ENCODE assay signal across 34 cellular contexts in the genomic region with DNA sequence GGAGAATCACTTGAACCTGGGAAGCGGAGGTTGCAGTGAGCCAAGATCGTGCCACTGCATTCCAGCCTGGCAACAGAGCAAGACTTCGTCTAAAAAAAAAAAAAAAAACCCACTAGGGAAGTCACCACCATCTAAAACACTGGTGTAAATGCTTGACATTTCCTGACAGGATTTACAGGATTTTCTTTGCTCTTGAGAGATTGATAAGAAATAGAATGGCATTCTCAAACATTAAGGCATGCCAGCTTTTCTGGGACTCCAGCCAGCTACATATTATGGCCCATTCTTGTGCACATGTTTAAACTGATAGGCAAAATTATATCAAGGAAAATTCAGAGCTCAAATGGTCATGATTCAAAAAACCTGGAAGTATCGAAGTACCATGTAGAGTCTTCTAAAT. TPM values are rescaled to one million over a fixed set of nuclear protein-coding genes. Genes with fewer than 3 reads are reported as not detected.
DNase-seq lines count a peak whose midpoint lies in the region; ATAC-seq, FAIRE-seq and TF ChIP-seq lines count a peak whose summit lies in the region.
"Had no signal": no experiment of that assay in that cellular context is flagged by ENCODE, and none has a peak within 500 bp of the region (broad histone marks: within the 10 kb centered on the region; RNA-seq: fewer than 3 reads in every experiment).

No MANE protein-coding gene starts in this region.

- H3K9me3 ChIP-seq in adipocyte (ENCODE audit: control insufficient read depth, low read length) = peaks cover 24% of the 10 kb centered on the region
- no peaks in the 10 kb centered on the region for H3K9me3 ChIP-seq in prostate gland
- H3K9me3 ChIP-seq in small intestine (ENCODE audit: control insufficient read depth, low read depth) = no peaks in the 10 kb centered on the region
- H3K9me3 ChIP-seq: thyroid gland had no signal

- H3K4me1 ChIP-seq in adipocyte (ENCODE audit: control insufficient read depth, insufficient read depth, low read length) (no peaks in the 10 kb centered on the region), prostate gland (replicated peaks) (peaks cover 4% of the 10 kb centered on the region), small intestine (ENCODE audit: control insufficient read depth in 2 of 2, insufficient read depth in 1 of 2, low read depth in 1 of 2, low read length in 1 of 2) (no peaks in the 10 kb centered on the region)
- H3K4me1 ChIP-seq: BLaER1, heart right ventricle, Peyer's patch, thyroid gland had no signal

- no peak for ATAC-seq in HG03097 (IDR thresholded peaks at IDR 0.05; ENCODE audit: low FRiP score, unreplicated experiment)
- ATAC-seq: heart right ventricle; right cardiac atrium; stimulated activated naive CD8-positive, alpha-beta T cell treated with anti-CD3 and anti-CD28 coated beads, Interleukin-15, amount 100 ng/mL, for 72 hours had no signal

- FAIRE-seq in small intestine (lab: Jason Lieb, UNC) = no peak
- FAIRE-seq: colon, H54 had no signal

- H3K27ac ChIP-seq in prostate gland = no peak overlapping the region
- no peak overlapping the region for H3K27ac ChIP-seq in small intestine (ENCODE audit: low read depth in 1 of 2, low read length in 1 of 2)
- H3K27ac ChIP-seq: BLaER1, cardiac muscle cell, heart right ventricle, Peyer's patch, thyroid gland had no signal

- TF ChIP-seq CTCF in fibroblast of the aortic adventitia (IDR thresholded peaks at IDR 0.05; ENCODE audit: insufficient read depth, low read length) (no peak), prostate gland (IDR thresholded peaks at IDR 0.05) (no peak)

- intact Hi-C loops in prostate gland (cut with DNase I) = no loop called here

- no peak for TF ChIP-seq POLR2A in prostate gland (IDR thresholded peaks at IDR 0.05)

- no peak overlapping the region for H3K9ac ChIP-seq in adipocyte (ENCODE audit: low read length)
- H3K9ac ChIP-seq: BLaER1 had no signal

- peak; percentile 12 for DNase-seq in HS-27A (ENCODE audit: low read depth)
- peak; percentile 27 for DNase-seq in adipocyte (ENCODE audit: low read depth)
- DNase-seq in fibroblast of the aortic adventitia (ENCODE audit: low read depth) = peak; percentile 45
- DNase-seq in prostate gland (ENCODE audit: low spot score) = peak; percentile 43
- DNase-seq in mesenteric fat pad (ENCODE audit: low spot score) = no peak
- DNase-seq in NCI-H510A treated with DMSO at 0.1 percent for 48 hours (lab: John Stamatoyannopoulos, UW) = no peak
- DNase-seq in small intestine = no peak
- DNase-seq: activated CD4-positive, alpha-beta T cell treated with anti-CD3 and anti-CD28 coated beads, Interleukin-2, amount 10 ng/mL, durations not matched to agents 24 days and 14 days; activated CD8-positive, alpha-beta memory T cell treated with anti-CD3 and anti-CD28 coated beads for 24 hours; activated T-cell treated with anti-CD3 and anti-CD28 coated beads for 4 hours; anterior cingulate cortex; DMS53; effector memory CD4-positive, alpha-beta T cell; erythroblast; foreskin melanocyte; heart right ventricle; KG1; kidney glomerular epithelial cell; MM.1S; NCI-H1105 treated with DMSO at 0.1 percent for 48 hours; NCI-H1930; NCI-H526 treated with DMSO at 0.1 percent for 48 hours; Peyer's patch; right cardiac atrium; SHP77 treated with DMSO at 0.1 percent for 48 hours; stimulated activated CD8-positive, alpha-beta memory T cell treated with anti-CD3 and anti-CD28 coated beads, Interleukin-4, amount 100 ng/mL, for 48 hours; stimulated activated naive CD8-positive, alpha-beta T cell treated with anti-CD3 and anti-CD28 coated beads, Interleukin-15, amount 100 ng/mL, for 72 hours; T1000; thyroid gland had no signal

- H3K27me3 ChIP-seq in adipocyte (replicated peaks; ENCODE audit: control insufficient read depth, insufficient read depth, low read length) (peaks cover 4% of the 10 kb centered on the region), prostate gland (replicated peaks; ENCODE audit: insufficient read depth) (no peaks in the 10 kb centered on the region), small intestine (ENCODE audit: control insufficient read depth in 2 of 2, insufficient read depth in 2 of 2, low read length in 2 of 2) (no peaks in the 10 kb centered on the region)
- H3K27me3 ChIP-seq: BLaER1, cardiac muscle cell, heart right ventricle, Peyer's patch, thyroid gland had no signal

- 26% methylated on average over 4 of the region's 4 CpGs for WGBS in prostate gland
- 24 to 52% (median 37%) methylated on average over 4 of the region's 4 CpGs for WGBS in small intestine, 3 donors

- H3K36me3 ChIP-seq in adipocyte (ENCODE audit: control insufficient read depth, insufficient read depth, low read length, severe bottlenecking) = no peaks in the 10 kb centered on the region
- H3K36me3 ChIP-seq in prostate gland = no peaks in the 10 kb centered on the region
- no peaks in the 10 kb centered on the region for H3K36me3 ChIP-seq in small intestine (ENCODE audit: control insufficient read depth in 2 of 2, insufficient read depth in 2 of 2, low read length in 2 of 2)
- H3K36me3 ChIP-seq: cardiac muscle cell, heart right ventricle, Peyer's patch, thyroid gland had no signal

- H3K4me3 ChIP-seq in adipocyte (ENCODE audit: low read length) (no peak overlapping the region), fibroblast of the aortic adventitia (ENCODE audit: low read depth, low read length) (no peak overlapping the region), prostate gland (no peak overlapping the region), small intestine (ENCODE audit: low read depth in 1 of 2, low read length in 2 of 2) (no peak overlapping the region)
- H3K4me3 ChIP-seq: BLaER1, cardiac muscle cell, heart right ventricle, Peyer's patch, thyroid gland had no signal

RNA-seq across cellular contexts. Expression of gene GTF3C4, which starts 28.7 kb away (rescaled TPM):
- total RNA-seq in fibroblast of the aortic adventitia (ENCODE audit: low replicate concordance) (16.4 and 19.8 TPM in 2 replicates), prostate gland (10 to 100 TPM; 16.0 to 17.3 TPM), mesenteric fat pad (9.5 TPM)
- 1 to 10 TPM; 1.6 to 5.0 (median 1.8) TPM for polyA plus RNA-seq in small intestine

RNA-seq across cellular contexts. Expression of gene DDX31, which starts 29.2 kb away (rescaled TPM):
- total RNA-seq in fibroblast of the aortic adventitia (ENCODE audit: low replicate concordance) (4.5 and 13.5 TPM in 2 replicates), prostate gland (10 to 100 TPM; 19.0 to 22.2 TPM), mesenteric fat pad (12.7 TPM)
- 1 to 10 TPM; 2.2 to 6.1 (median 3.8) TPM for polyA plus RNA-seq in small intestine

Comparison
In these comparisons a context has a peak if more than half of its experiments do, and no peak if none do; other contexts are left out.
1. DNase-seq: peak in HS-27A (single experiment), adipocyte (single experiment), fibroblast of the aortic adventitia (single experiment) and prostate gland (single experiment); none in mesenteric fat pad (single experiment), NCI-H510A treated with DMSO at 0.1 percent for 48 hours (single experiment) and small intestine (single experiment).